ENCODE assay signal across 9 cellular contexts in genomic region chr14:60815371-60815770, GRCh38.
DNase-seq lines count a peak whose midpoint lies in the region; ATAC-seq and TF ChIP-seq lines count a peak whose summit lies in the region.
"Had no signal": no experiment of that assay in that cellular context is flagged by ENCODE, and none has a peak within 500 bp of the region (broad histone marks: within the 10 kb centered on the region; RNA-seq: fewer than 3 reads in every experiment).

No MANE protein-coding gene starts in this region.

- H3K36me3 ChIP-seq in OCI-LY3 (replicated peaks; ENCODE audit: low read depth, low read length) = peaks cover 21% of the 10 kb centered on the region

- H3K27ac Mint-ChIP-seq in activated CD8-positive, alpha-beta T cell treated with anti-CD3 and anti-CD28 coated beads, Interleukin-2, amount 10 ng/mL, durations not matched to agents 7 days and 5 days = no peak overlapping the region

- peaks cover 2% of the 10 kb centered on the region for H3K4me1 Mint-ChIP-seq in activated CD8-positive, alpha-beta T cell treated with anti-CD3 and anti-CD28 coated beads, Interleukin-2, amount 10 ng/mL, durations not matched to agents 7 days and 5 days (ENCODE audit: low read depth)

- H3K9me3 Mint-ChIP-seq in activated CD8-positive, alpha-beta T cell treated with anti-CD3 and anti-CD28 coated beads, Interleukin-2, amount 10 ng/mL, durations not matched to agents 7 days and 5 days (ENCODE audit: insufficient read depth) = no peaks in the 10 kb centered on the region

- peaks cover 19% of the 10 kb centered on the region for H3K4me1 ChIP-seq in OCI-LY3 (ENCODE audit: low read length)

- CTCF ChIA-PET in activated CD8-positive, alpha-beta T cell treated with anti-CD3 and anti-CD28 coated beads, Interleukin-2, amount 10 ng/mL, durations not matched to agents 7 days and 5 days (lab: Charles Lee) = no interaction called here

- H3K9me3 ChIP-seq in OCI-LY3 (ENCODE audit: insufficient read depth, low read length) = no peaks in the 10 kb centered on the region

- H2AFZ ChIP-seq in OCI-LY3 (ENCODE audit: low read depth, low read length) = no peak overlapping the region

- no peak overlapping the region for H3K27ac ChIP-seq in OCI-LY3 (ENCODE audit: low read length)

- H3K27me3 Mint-ChIP-seq in activated CD8-positive, alpha-beta T cell treated with anti-CD3 and anti-CD28 coated beads, Interleukin-2, amount 10 ng/mL, durations not matched to agents 7 days and 5 days (ENCODE audit: low read depth) = no peaks in the 10 kb centered on the region

- peak; percentile 98 for ATAC-seq in GM18502 (IDR thresholded peaks at IDR 0.05; ENCODE audit: poor library complexity, unreplicated experiment)
- ATAC-seq in GM21390 (IDR thresholded peaks at IDR 0.05; ENCODE audit: unreplicated experiment) = peak; percentile 97
- peak; percentile 96 for ATAC-seq in HG03175 (IDR thresholded peaks at IDR 0.05; ENCODE audit: unreplicated experiment)
- ATAC-seq in activated CD8-positive, alpha-beta T cell treated with anti-CD3 and anti-CD28 coated beads, Interleukin-2, amount 10 ng/mL, durations not matched to agents 7 days and 5 days = no peak

- POLR2A ChIA-PET in activated CD8-positive, alpha-beta T cell treated with anti-CD3 and anti-CD28 coated beads, Interleukin-2, amount 10 ng/mL, durations not matched to agents 7 days and 5 days (lab: Charles Lee) = no interaction called here

- H3K4me3 Mint-ChIP-seq in activated CD8-positive, alpha-beta T cell treated with anti-CD3 and anti-CD28 coated beads, Interleukin-2, amount 10 ng/mL, durations not matched to agents 7 days and 5 days = no peak overlapping the region

- no peak overlapping the region for H3K9ac ChIP-seq in OCI-LY3 (ENCODE audit: low read length)

- no peaks in the 10 kb centered on the region for H3K79me2 ChIP-seq in OCI-LY3 (ENCODE audit: low read length)

- DNase-seq in T-helper 9 cell = no peak
- DNase-seq in CD1c-positive myeloid dendritic cell (ENCODE audit: extremely low spot score) = no peak
- no peak for DNase-seq in NCI-H2171 (lab: John Stamatoyannopoulos, UW)
- DNase-seq in activated CD8-positive, alpha-beta T cell treated with anti-CD3 and anti-CD28 coated beads, Interleukin-2, amount 10 ng/mL, durations not matched to agents 7 days and 5 days = no peak
- DNase-seq: amniotic stem cell had no signal

- H3K4me2 ChIP-seq in OCI-LY3 (ENCODE audit: low read length) = peak overlapping the region; percentile 36

- no peak for TF ChIP-seq CTCF in OCI-LY3 (IDR thresholded peaks at IDR 0.05; ENCODE audit: low read depth, low read length)

- H4K20me1 ChIP-seq in OCI-LY3 (ENCODE audit: insufficient read depth, low read length) = no peaks in the 10 kb centered on the region

- peaks cover 21% of the 10 kb centered on the region for H3K36me3 Mint-ChIP-seq in activated CD8-positive, alpha-beta T cell treated with anti-CD3 and anti-CD28 coated beads, Interleukin-2, amount 10 ng/mL, durations not matched to agents 7 days and 5 days (ENCODE audit: low read depth)

- H3K4me3 ChIP-seq in OCI-LY3 (ENCODE audit: low read length) = no peak overlapping the region

- H3K27me3 ChIP-seq in OCI-LY3 (ENCODE audit: low read depth, low read length) = no peaks in the 10 kb centered on the region
